In the genomic region with DNA sequence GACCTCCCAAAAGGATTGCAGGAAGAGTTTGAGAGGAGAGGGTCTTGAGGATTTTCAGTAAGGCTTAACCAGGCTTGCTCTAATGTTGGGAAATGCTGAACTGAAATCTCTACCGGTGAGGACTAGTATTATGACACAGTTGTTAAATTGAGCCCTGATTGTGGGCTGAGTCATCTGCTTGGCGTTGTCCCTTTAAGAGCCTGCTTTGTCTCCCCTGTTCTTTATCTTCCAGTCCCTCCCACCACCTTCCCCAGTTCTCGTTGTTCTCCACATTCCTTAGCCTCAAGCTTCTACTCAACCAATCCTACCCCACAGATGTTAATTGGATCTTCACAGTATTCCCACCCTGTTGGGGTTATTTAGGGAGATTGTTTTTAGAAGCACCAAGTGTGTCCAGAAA, we compare ENCODE assay signal across 10 cellular contexts. TPM values are rescaled to one million over a fixed set of nuclear protein-coding genes. Genes with fewer than 3 reads are reported as not detected.
A peak's percentile ranks its signal among the peaks of the same experiment; 100 is the strongest.
DNase-seq lines count a peak whose midpoint lies in the region; ATAC-seq and TF ChIP-seq lines count a peak whose summit lies in the region.
"Had no signal": no experiment of that assay in that cellular context is flagged by ENCODE, and none has a peak within 500 bp of the region (broad histone marks: within the 10 kb centered on the region; RNA-seq: fewer than 3 reads in every experiment).

No MANE protein-coding gene starts in this region.

- H3K4me3 Mint-ChIP-seq in naive thymus-derived CD4-positive, alpha-beta T cell, result no peak overlapping the region
- H3K4me3 Mint-ChIP-seq in activated naive CD4-positive, alpha-beta T cell treated with anti-CD3 and anti-CD28 coated beads, Interleukin-2, amount 10 ng/mL, durations not matched to agents 7 days and 5 days, result no peak overlapping the region

- TF ChIP-seq POLR2A in esophagus muscularis mucosa (IDR thresholded peaks at IDR 0.05; ENCODE audit: low read depth), result no peak

- ATAC-seq in naive thymus-derived CD4-positive, alpha-beta T cell, result peak; percentile 60
- no peak for ATAC-seq in GM21786 (IDR thresholded peaks at IDR 0.05; ENCODE audit: unreplicated experiment)

- H3K27me3 Mint-ChIP-seq in naive thymus-derived CD4-positive, alpha-beta T cell, result peaks cover 0 to 12% (median 0%) of the 10 kb centered on the region in 5 donors
- no peaks in the 10 kb centered on the region for H3K27me3 Mint-ChIP-seq in activated naive CD4-positive, alpha-beta T cell treated with anti-CD3 and anti-CD28 coated beads, Interleukin-2, amount 10 ng/mL, durations not matched to agents 7 days and 5 days

- H3K27ac ChIP-seq in esophagus muscularis mucosa (replicated peaks in 1 of 4), result peak overlapping the region in 3 of 4 donors; percentile 56 to 70 (median 67)
- no peak overlapping the region for H3K27ac ChIP-seq in naive thymus-derived CD4-positive, alpha-beta T cell (ENCODE audit: low read depth, low read length)

- WGBS in esophagus muscularis mucosa, result 35% methylated on average over 3 of the region's 3 CpGs

- TF ChIP-seq CTCF in esophagus muscularis mucosa (IDR thresholded peaks at IDR 0.05), result no peak

- CTCF ChIA-PET in naive thymus-derived CD4-positive, alpha-beta T cell (lab: Charles Lee), result no interaction called here
- CTCF ChIA-PET in activated naive CD4-positive, alpha-beta T cell treated with anti-CD3 and anti-CD28 coated beads, Interleukin-2, amount 10 ng/mL, durations not matched to agents 7 days and 5 days (lab: Charles Lee), result no interaction called here

- peak; percentile 45 for DNase-seq in CD1c-positive myeloid dendritic cell (ENCODE audit: extremely low spot score)
- DNase-seq in NOMO-1 (lab: John Stamatoyannopoulos, UW; ENCODE audit: unreplicated experiment in 2 of 2), result peak; percentile 74 to 84
- no peak for DNase-seq in esophagus muscularis mucosa (ENCODE audit: extremely low spot score)
- no peak for DNase-seq in naive thymus-derived CD4-positive, alpha-beta T cell
- no peak for DNase-seq in KG1 (lab: John Stamatoyannopoulos, UW)
- no peak for DNase-seq in activated naive CD4-positive, alpha-beta T cell treated with anti-CD3 and anti-CD28 coated beads, Interleukin-2, amount 10 ng/mL, durations not matched to agents 7 days and 5 days
- no peak for DNase-seq in HK-2 (ENCODE audit: unreplicated experiment)
- DNase-seq: activated T-cell treated with anti-CD3 and anti-CD28 coated beads for 4 hours, GF-D8 had no signal

- H3K27me3 ChIP-seq in esophagus muscularis mucosa, result no peaks in the 10 kb centered on the region
- no peaks in the 10 kb centered on the region for H3K27me3 ChIP-seq in naive thymus-derived CD4-positive, alpha-beta T cell (ENCODE audit: control insufficient read depth in 2 of 2, insufficient read depth in 2 of 2, low read length in 2 of 2)

- peaks cover 0 to 5% (median 0%) of the 10 kb centered on the region in 5 donors for H3K36me3 Mint-ChIP-seq in naive thymus-derived CD4-positive, alpha-beta T cell
- H3K36me3 Mint-ChIP-seq in activated naive CD4-positive, alpha-beta T cell treated with anti-CD3 and anti-CD28 coated beads, Interleukin-2, amount 10 ng/mL, durations not matched to agents 7 days and 5 days, result no peaks in the 10 kb centered on the region

- POLR2A ChIA-PET in naive thymus-derived CD4-positive, alpha-beta T cell (lab: Charles Lee), result interaction anchor here (1.9 kb wide), 1 partner anchor 15 kb away, joined by 4 read pairs; no protein-coding TSS in a partner anchor

- peaks cover 18 to 28% (median 24%) of the 10 kb centered on the region in 4 donors for H3K4me1 ChIP-seq in esophagus muscularis mucosa
- no peaks in the 10 kb centered on the region for H3K4me1 ChIP-seq in naive thymus-derived CD4-positive, alpha-beta T cell (ENCODE audit: control insufficient read depth in 2 of 2, insufficient read depth in 2 of 2, low read length in 2 of 2)

- H3K27ac Mint-ChIP-seq in naive thymus-derived CD4-positive, alpha-beta T cell, result peak overlapping the region in 1 of 9 donors; percentile 40
- H3K27ac Mint-ChIP-seq in activated naive CD4-positive, alpha-beta T cell treated with anti-CD3 and anti-CD28 coated beads, Interleukin-2, amount 10 ng/mL, durations not matched to agents 7 days and 5 days, result no peak overlapping the region

- H3K9me3 Mint-ChIP-seq in naive thymus-derived CD4-positive, alpha-beta T cell, result no peaks in the 10 kb centered on the region
- H3K9me3 Mint-ChIP-seq in activated naive CD4-positive, alpha-beta T cell treated with anti-CD3 and anti-CD28 coated beads, Interleukin-2, amount 10 ng/mL, durations not matched to agents 7 days and 5 days, result no peaks in the 10 kb centered on the region

- no peaks in the 10 kb centered on the region for H3K9me3 ChIP-seq in esophagus muscularis mucosa
- no peaks in the 10 kb centered on the region for H3K9me3 ChIP-seq in naive thymus-derived CD4-positive, alpha-beta T cell (ENCODE audit: control insufficient read depth in 2 of 3, low read length in 3 of 3)

- intact Hi-C loops in esophagus muscularis mucosa (cut with DNase I), result no loop called here
- intact Hi-C loops in naive thymus-derived CD4-positive, alpha-beta T cell (cut with micrococcal nuclease), result no loop called here

- H3K4me1 Mint-ChIP-seq in naive thymus-derived CD4-positive, alpha-beta T cell, result peaks cover 12 to 41% (median 20%) of the 10 kb centered on the region in 7 donors
- H3K4me1 Mint-ChIP-seq in activated naive CD4-positive, alpha-beta T cell treated with anti-CD3 and anti-CD28 coated beads, Interleukin-2, amount 10 ng/mL, durations not matched to agents 7 days and 5 days, result peaks cover 18% of the 10 kb centered on the region

- no peak for TF ChIP-seq EP300 in esophagus muscularis mucosa (IDR thresholded peaks at IDR 0.05)

- no peaks in the 10 kb centered on the region for H3K36me3 ChIP-seq in esophagus muscularis mucosa
- H3K36me3 ChIP-seq in naive thymus-derived CD4-positive, alpha-beta T cell (ENCODE audit: control insufficient read depth in 2 of 3, insufficient read depth in 3 of 3, low read length in 3 of 3), result no peaks in the 10 kb centered on the region

- no peak overlapping the region for H3K4me3 ChIP-seq in esophagus muscularis mucosa
- H3K4me3 ChIP-seq in naive thymus-derived CD4-positive, alpha-beta T cell (ENCODE audit: low read length), result no peak overlapping the region

RNA-seq across cellular contexts. Expression of a gene that starts 57.7 kb away (rescaled TPM):
- under 1 TPM in 1 of 4 donors, not detected in 3; 0.66 TPM for total RNA-seq in esophagus muscularis mucosa
- 10 to 100 TPM in 4 of 5 experiments, 1 to 10 TPM in 1; 7.1 to 26.4 (median 23.8) TPM for total RNA-seq in naive thymus-derived CD4-positive, alpha-beta T cell
- 10 to 100 TPM; 48.2 to 89.7 TPM for polyA plus RNA-seq in naive thymus-derived CD4-positive, alpha-beta T cell

Comparison
In these comparisons a context has a peak if more than half of its experiments do, and no peak if none do; other contexts are left out.
1. DNase-seq: peak in CD1c-positive myeloid dendritic cell (single experiment) and NOMO-1 (2 of 2); none in esophagus muscularis mucosa (single experiment), naive thymus-derived CD4-positive, alpha-beta T cell (0 of 9), KG1 (single experiment), activated naive CD4-positive, alpha-beta T cell treated with anti-CD3 and anti-CD28 coated beads, Interleukin-2, amount 10 ng/mL, durations not matched to agents 7 days and 5 days (single experiment) and HK-2 (single experiment).
2. RNA of a gene that starts 57.7 kb away (total RNA-seq): 7.1 to 26.4 TPM in naive thymus-derived CD4-positive, alpha-beta T cell; 0.66 TPM in esophagus muscularis mucosa; every median in the first group is over 4 times any median in the second.